1 cellular context compared by ENCODE assay signal in genomic region chr6:10505529-10505928, GRCh38.
TF ChIP-seq lines count a peak whose summit lies in the region.

No MANE protein-coding gene starts in this region.

TF ChIP-seq in HepG2, 621 proteins besides CTCF, POLR2A, EP300 and RAD21 (continued from another document):
- TF ChIP-seq ZMYM3 (CRISPR knock-in tag; IDR thresholded peaks at IDR 0.05) (no peak), SUZ12 (IDR thresholded peaks at IDR 0.05; ENCODE audit: low read depth, low read length) (no peak), ZNF224 (CRISPR knock-in tag; IDR thresholded peaks at IDR 0.05) (peak; percentile 43; the same call in 1 of the 2 replicates)
